In the genomic region with DNA sequence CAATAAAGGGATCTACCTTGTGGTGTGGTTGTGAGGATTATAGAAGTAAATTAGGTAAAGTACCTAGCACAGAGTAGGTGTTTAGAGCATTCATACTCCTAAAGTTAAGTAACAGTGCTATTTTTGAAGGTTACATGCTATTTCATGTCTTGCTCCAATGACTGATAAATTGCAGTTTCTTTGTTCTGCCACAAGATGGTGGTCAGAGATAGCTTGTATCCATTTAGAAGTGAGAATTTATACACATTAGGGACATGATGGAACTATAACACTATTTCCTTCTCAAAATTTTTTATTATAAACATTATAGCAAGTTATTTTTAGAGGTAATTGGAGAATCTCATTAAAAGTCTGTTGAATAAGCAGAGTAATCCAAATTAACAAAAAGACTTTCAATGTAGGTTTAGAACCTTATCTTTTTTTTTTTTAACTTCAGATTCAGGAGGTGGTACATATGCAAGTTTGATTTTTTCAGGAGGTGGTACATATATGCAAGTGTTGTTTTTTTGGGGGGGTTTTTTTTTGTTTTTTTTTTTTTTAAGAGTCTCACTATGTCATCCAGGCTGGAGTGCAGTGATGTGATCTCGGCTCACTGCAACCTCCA, we compare ENCODE assay signal across 8 cellular contexts. TPM values are rescaled to one million over a fixed set of nuclear protein-coding genes. Genes with fewer than 3 reads are reported as not detected.
A peak's percentile ranks its signal among the peaks of the same experiment; 100 is the strongest.
DNase-seq lines count a peak whose midpoint lies in the region; ATAC-seq and TF ChIP-seq lines count a peak whose summit lies in the region.

No MANE protein-coding gene starts in this region.

- H3K4me1 Mint-ChIP-seq in activated CD8-positive, alpha-beta T cell treated with anti-CD3 and anti-CD28 coated beads, Interleukin-2, amount 10 ng/mL, durations not matched to agents 7 days and 5 days (ENCODE audit: low read depth) = peaks cover 12% of the 10 kb centered on the region

- H3K27me3 Mint-ChIP-seq in activated CD8-positive, alpha-beta T cell treated with anti-CD3 and anti-CD28 coated beads, Interleukin-2, amount 10 ng/mL, durations not matched to agents 7 days and 5 days (ENCODE audit: low read depth) = no peaks in the 10 kb centered on the region

- ATAC-seq in activated CD8-positive, alpha-beta T cell treated with anti-CD3 and anti-CD28 coated beads, Interleukin-2, amount 10 ng/mL, durations not matched to agents 7 days and 5 days = peak; percentile 67
- ATAC-seq in HG03039 (IDR thresholded peaks at IDR 0.05; ENCODE audit: unreplicated experiment) = no peak

- no peaks in the 10 kb centered on the region for H3K9me3 Mint-ChIP-seq in activated CD8-positive, alpha-beta T cell treated with anti-CD3 and anti-CD28 coated beads, Interleukin-2, amount 10 ng/mL, durations not matched to agents 7 days and 5 days (ENCODE audit: insufficient read depth)

- H3K27ac ChIP-seq in right atrium auricular region = no peak overlapping the region

- no peaks in the 10 kb centered on the region for H3K27me3 ChIP-seq in right atrium auricular region

- CTCF ChIA-PET in activated CD8-positive, alpha-beta T cell treated with anti-CD3 and anti-CD28 coated beads, Interleukin-2, amount 10 ng/mL, durations not matched to agents 7 days and 5 days (lab: Charles Lee) = interaction anchor here (0.6 to 1.9 kb wide), 5 partner anchors 99 to 1208 kb away, joined by 3 to 5 read pairs (median 3); no protein-coding TSS in a partner anchor

- DNase-seq in AML-193 (lab: John Stamatoyannopoulos, UW) (peak; percentile 50 to 53), LNCaP clone FGC (ENCODE audit: low read depth) (no peak), right atrium auricular region (ENCODE audit: low spot score) (no peak), stromal cell of bone marrow (ENCODE audit: low read depth) (peak; percentile 22), NCI-H187 treated with DMSO at 0.1 percent for 48 hours (lab: John Stamatoyannopoulos, UW) (no peak)
- DNase-seq in activated CD8-positive, alpha-beta T cell treated with anti-CD3 and anti-CD28 coated beads, Interleukin-2, amount 10 ng/mL, durations not matched to agents 7 days and 5 days = no peak

- no peaks in the 10 kb centered on the region for H3K9me3 ChIP-seq in right atrium auricular region

- H3K4me1 ChIP-seq in right atrium auricular region = no peaks in the 10 kb centered on the region

- H3K4me3 ChIP-seq in LNCaP clone FGC (ENCODE audit: low read depth, low read length) = no peak overlapping the region
- H3K4me3 ChIP-seq in right atrium auricular region = no peak overlapping the region

- POLR2A ChIA-PET in activated CD8-positive, alpha-beta T cell treated with anti-CD3 and anti-CD28 coated beads, Interleukin-2, amount 10 ng/mL, durations not matched to agents 7 days and 5 days (lab: Charles Lee) = no interaction called here

- H3K27ac Mint-ChIP-seq in activated CD8-positive, alpha-beta T cell treated with anti-CD3 and anti-CD28 coated beads, Interleukin-2, amount 10 ng/mL, durations not matched to agents 7 days and 5 days = no peak overlapping the region

- no peak overlapping the region for H3K4me3 Mint-ChIP-seq in activated CD8-positive, alpha-beta T cell treated with anti-CD3 and anti-CD28 coated beads, Interleukin-2, amount 10 ng/mL, durations not matched to agents 7 days and 5 days

- peaks cover 22% of the 10 kb centered on the region for H3K36me3 ChIP-seq in right atrium auricular region

- H3K36me3 Mint-ChIP-seq in activated CD8-positive, alpha-beta T cell treated with anti-CD3 and anti-CD28 coated beads, Interleukin-2, amount 10 ng/mL, durations not matched to agents 7 days and 5 days (ENCODE audit: low read depth) = peaks cover 21% of the 10 kb centered on the region

- TF ChIP-seq CTCF in GM12873 (IDR thresholded peaks at IDR 0.05; ENCODE audit: insufficient read depth, low read depth, low read length, missing control alignments) (peak; percentile 57), LNCaP clone FGC (IDR thresholded peaks at IDR 0.05; ENCODE audit: control insufficient read depth, extremely low read depth, insufficient read depth) (peak; percentile 75), right atrium auricular region (IDR thresholded peaks at IDR 0.05) (peak; percentile 30 to 68)

RNA-seq across cellular contexts. Expression of gene MTREX, which starts 17.1 kb away (rescaled TPM):
- total RNA-seq in activated CD8-positive, alpha-beta T cell treated with anti-CD3 and anti-CD28 coated beads, Interleukin-2, amount 10 ng/mL, durations not matched to agents 7 days and 5 days = 10 to 100 TPM; 61.8 to 67.1 TPM
- 10 to 100 TPM; 56.7 to 86.0 TPM for total RNA-seq in right atrium auricular region

RNA-seq across cellular contexts. Expression of gene DHX29, which starts 17.4 kb away (rescaled TPM):
- total RNA-seq in activated CD8-positive, alpha-beta T cell treated with anti-CD3 and anti-CD28 coated beads, Interleukin-2, amount 10 ng/mL, durations not matched to agents 7 days and 5 days = 10 to 100 TPM; 16.7 to 19.9 TPM
- total RNA-seq in right atrium auricular region = 10 to 100 TPM; 17.5 to 20.9 TPM

Comparison
In these comparisons a context has a peak if more than half of its experiments do, and no peak if none do; other contexts are left out.
1. DNase-seq: peak in AML-193 (2 of 2) and stromal cell of bone marrow (single experiment); none in LNCaP clone FGC (single experiment), activated CD8-positive, alpha-beta T cell treated with anti-CD3 and anti-CD28 coated beads, Interleukin-2, amount 10 ng/mL, durations not matched to agents 7 days and 5 days (single experiment), right atrium auricular region (single experiment) and NCI-H187 treated with DMSO at 0.1 percent for 48 hours (single experiment).
2. Peak in every context shown above with its lines, with median percentiles within 50 percentile points of each other: CTCF ChIP-seq.